ENCODE assay signal across 12 cellular contexts in the genomic region with DNA sequence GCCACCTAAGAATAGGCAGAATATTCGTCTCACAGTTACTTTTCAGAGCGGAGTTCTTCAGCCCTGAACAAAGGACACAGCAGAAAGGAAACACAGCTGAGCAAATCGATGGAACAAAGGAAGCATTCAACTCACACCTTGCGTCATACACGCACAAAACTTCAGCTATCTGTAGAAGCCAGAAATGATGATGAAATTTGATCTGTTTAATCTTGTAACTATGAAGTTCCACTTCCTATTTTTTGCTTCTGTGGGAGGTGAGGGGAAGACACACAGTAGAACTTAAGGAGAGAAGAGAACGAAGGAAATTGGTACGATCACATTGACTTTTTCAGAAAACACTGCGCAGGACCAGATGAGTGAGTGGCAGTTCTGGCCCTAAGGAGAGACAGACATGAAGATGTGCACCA. TPM values are rescaled to one million over a fixed set of nuclear protein-coding genes. Genes with fewer than 3 reads are reported as not detected.
DNase-seq lines count a peak whose midpoint lies in the region; ATAC-seq and TF ChIP-seq lines count a peak whose summit lies in the region.
"Had no signal": no experiment of that assay in that cellular context is flagged by ENCODE, and none has a peak within 500 bp of the region (broad histone marks: within the 10 kb centered on the region; RNA-seq: fewer than 3 reads in every experiment).

No MANE protein-coding gene starts in this region.

- CTCF ChIA-PET in CD4-positive, alpha-beta T cell (lab: Charles Lee): no interaction called here

- H3K36me3 ChIP-seq in HAP-1 (replicated peaks): no peaks in the 10 kb centered on the region

- in situ Hi-C loops in HAP-1 (cut with MboI; ENCODE audit: low sequenced_read_pairs): no loop called here

- H3K27me3 Mint-ChIP-seq in nephron (ENCODE audit: low read depth): peaks cover 3% of the 10 kb centered on the region
- no peaks in the 10 kb centered on the region for H3K27me3 Mint-ChIP-seq in CD4-positive, alpha-beta T cell

- peak overlapping the region; percentile 57 to 72 (median 58) for H3K27ac Mint-ChIP-seq in nephron
- H3K27ac Mint-ChIP-seq in stimulated activated effector memory CD8-positive, alpha-beta T cell treated with anti-CD3 and anti-CD28 coated beads, Interleukin-12 subunit alpha, Interleukin-12 subunit beta, amount 100 ng/mL, for 72 hours: no peak overlapping the region
- H3K27ac Mint-ChIP-seq in CD4-positive, alpha-beta T cell: no peak overlapping the region
- H3K27ac Mint-ChIP-seq: naive thymus-derived CD8-positive, alpha-beta T cell; T-helper 2 cell treated with Interferon-gamma antibody and Interleukin-4, amounts not matched to agents 5 μg/mL and 100 μg/mL, for 36 hours had no signal

- ATAC-seq in stimulated activated effector memory CD8-positive, alpha-beta T cell treated with anti-CD3 and anti-CD28 coated beads, Interleukin-12 subunit alpha, Interleukin-12 subunit beta, amount 100 ng/mL, for 72 hours: no peak
- ATAC-seq in CD4-positive, alpha-beta T cell (ENCODE audit: poor library complexity): no peak
- ATAC-seq: naive thymus-derived CD8-positive, alpha-beta T cell had no signal

- DNase-seq in HAP-1 (ENCODE audit: low spot score in 2 of 2) (peak; percentile 69 to 94), NCI-H69 (lab: John Stamatoyannopoulos, UW) (peak; percentile 76), dermis microvascular lymphatic vessel endothelial cell (ENCODE audit: low read depth in 2 of 2) (peak; percentile 86 to 91), UCSD-AML1 (lab: John Stamatoyannopoulos, UW; ENCODE audit: unreplicated experiment) (no peak)
- no peak for DNase-seq in activated naive CD4-positive, alpha-beta T cell treated with anti-CD3 and anti-CD28 coated beads, Interleukin-2, amount 50 U/mL, for 16 hours
- no peak for DNase-seq in stimulated activated effector memory CD8-positive, alpha-beta T cell treated with anti-CD3 and anti-CD28 coated beads, Interleukin-12 subunit alpha, Interleukin-12 subunit beta, amount 100 ng/mL, for 72 hours (ENCODE audit: low spot score in 2 of 2)
- no peak for DNase-seq in CD4-positive, alpha-beta T cell
- DNase-seq: central memory CD4-positive, alpha-beta T cell; naive thymus-derived CD8-positive, alpha-beta T cell; stimulated activated naive CD4-positive, alpha-beta T cell had no signal

- peaks cover 51% of the 10 kb centered on the region for H3K4me1 Mint-ChIP-seq in nephron
- no peaks in the 10 kb centered on the region for H3K4me1 Mint-ChIP-seq in stimulated activated effector memory CD8-positive, alpha-beta T cell treated with anti-CD3 and anti-CD28 coated beads, Interleukin-12 subunit alpha, Interleukin-12 subunit beta, amount 100 ng/mL, for 72 hours
- H3K4me1 Mint-ChIP-seq in CD4-positive, alpha-beta T cell (ENCODE audit: low read depth): no peaks in the 10 kb centered on the region

- intact Hi-C loops in CD4-positive, alpha-beta T cell (cut with DNase I, micrococcal nuclease): no loop called here

- H3K27me3 ChIP-seq in HAP-1 (ENCODE audit: low read depth): no peaks in the 10 kb centered on the region
- H3K27me3 ChIP-seq in CD4-positive, alpha-beta T cell (ENCODE audit: control insufficient read depth, insufficient read depth, low read length): peaks cover 6% of the 10 kb centered on the region

- no peak overlapping the region for H3K27ac ChIP-seq in CD4-positive, alpha-beta T cell (ENCODE audit: low read depth, low read length)

- no peak overlapping the region for H3K4me3 Mint-ChIP-seq in nephron
- H3K4me3 Mint-ChIP-seq in stimulated activated effector memory CD8-positive, alpha-beta T cell treated with anti-CD3 and anti-CD28 coated beads, Interleukin-12 subunit alpha, Interleukin-12 subunit beta, amount 100 ng/mL, for 72 hours: no peak overlapping the region
- no peak overlapping the region for H3K4me3 Mint-ChIP-seq in CD4-positive, alpha-beta T cell
- H3K4me3 Mint-ChIP-seq: naive thymus-derived CD8-positive, alpha-beta T cell; T-helper 2 cell treated with Interferon-gamma antibody and Interleukin-4, amounts not matched to agents 5 μg/mL and 100 μg/mL, for 36 hours had no signal

- no peak for TF ChIP-seq CTCF in nephron (IDR thresholded peaks at IDR 0.05; ENCODE audit: unreplicated experiment in 3 of 3)
- TF ChIP-seq CTCF in CD4-positive, alpha-beta T cell (IDR thresholded peaks at IDR 0.05): no peak

- H3K9me3 ChIP-seq in HAP-1: no peaks in the 10 kb centered on the region
- no peaks in the 10 kb centered on the region for H3K9me3 ChIP-seq in CD4-positive, alpha-beta T cell (ENCODE audit: control insufficient read depth, low read length)

- POLR2A ChIA-PET in CD4-positive, alpha-beta T cell (lab: Charles Lee): no interaction called here

- H3K4me3 ChIP-seq in HAP-1: no peak overlapping the region

- H3K36me3 Mint-ChIP-seq in nephron (ENCODE audit: low read depth): no peaks in the 10 kb centered on the region
- H3K36me3 Mint-ChIP-seq in stimulated activated effector memory CD8-positive, alpha-beta T cell treated with anti-CD3 and anti-CD28 coated beads, Interleukin-12 subunit alpha, Interleukin-12 subunit beta, amount 100 ng/mL, for 72 hours: no peaks in the 10 kb centered on the region
- H3K36me3 Mint-ChIP-seq in CD4-positive, alpha-beta T cell (ENCODE audit: low read depth): no peaks in the 10 kb centered on the region
- H3K36me3 Mint-ChIP-seq: naive thymus-derived CD8-positive, alpha-beta T cell had no signal

- H3K9me3 Mint-ChIP-seq in nephron: no peaks in the 10 kb centered on the region
- no peaks in the 10 kb centered on the region for H3K9me3 Mint-ChIP-seq in stimulated activated effector memory CD8-positive, alpha-beta T cell treated with anti-CD3 and anti-CD28 coated beads, Interleukin-12 subunit alpha, Interleukin-12 subunit beta, amount 100 ng/mL, for 72 hours
- H3K9me3 Mint-ChIP-seq in CD4-positive, alpha-beta T cell: no peaks in the 10 kb centered on the region
- H3K9me3 Mint-ChIP-seq: naive thymus-derived CD8-positive, alpha-beta T cell; T-helper 2 cell treated with Interferon-gamma antibody and Interleukin-4, amounts not matched to agents 5 μg/mL and 100 μg/mL, for 36 hours had no signal

- H3K4me1 ChIP-seq in HAP-1: peaks cover 28% of the 10 kb centered on the region

RNA-seq across cellular contexts. Expression of gene FAM171A1, which starts 26.2 kb away (rescaled TPM):
- 29.8 and 55.1 TPM in 2 replicates for total RNA-seq in dermis microvascular lymphatic vessel endothelial cell
- 1 to 10 TPM; 1.8 to 2.6 TPM for total RNA-seq in CD4-positive, alpha-beta T cell

Comparison
In these comparisons a context has a peak if more than half of its experiments do, and no peak if none do; other contexts are left out.
1. DNase-seq: peak in HAP-1 (2 of 2), NCI-H69 (single experiment) and dermis microvascular lymphatic vessel endothelial cell (2 of 2); none in activated naive CD4-positive, alpha-beta T cell treated with anti-CD3 and anti-CD28 coated beads, Interleukin-2, amount 50 U/mL, for 16 hours (single experiment), UCSD-AML1 (single experiment), stimulated activated effector memory CD8-positive, alpha-beta T cell treated with anti-CD3 and anti-CD28 coated beads, Interleukin-12 subunit alpha, Interleukin-12 subunit beta, amount 100 ng/mL, for 72 hours (0 of 2) and CD4-positive, alpha-beta T cell (0 of 10).
2. H3K27ac Mint-ChIP-seq: peak in nephron (3 of 3); none in stimulated activated effector memory CD8-positive, alpha-beta T cell treated with anti-CD3 and anti-CD28 coated beads, Interleukin-12 subunit alpha, Interleukin-12 subunit beta, amount 100 ng/mL, for 72 hours (single experiment) and CD4-positive, alpha-beta T cell (single experiment).